Comparison of ENCODE assay signal across 29 cellular contexts in the genomic region with DNA sequence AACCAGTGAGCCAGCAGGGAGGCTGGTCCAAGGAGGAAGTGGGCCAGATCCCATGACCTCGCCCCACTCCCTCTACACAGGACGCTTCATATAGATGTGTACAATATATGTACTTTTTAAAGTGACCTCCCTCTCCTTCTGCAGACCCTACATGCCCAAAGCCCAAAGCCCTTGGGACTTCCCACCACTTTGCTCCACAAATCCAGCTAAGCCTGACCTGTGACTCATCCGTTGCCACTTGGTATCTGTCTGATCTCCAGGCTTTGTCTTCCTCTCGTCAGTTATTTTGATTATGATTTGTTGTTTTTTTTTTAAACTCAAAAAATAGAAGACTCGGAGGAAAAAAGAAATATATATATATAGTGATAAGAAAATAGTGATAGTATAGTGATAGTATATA.
"Had no signal": no experiment of that assay in that cellular context is flagged by ENCODE, and none has a peak within 500 bp of the region (broad histone marks: within the 10 kb centered on the region; RNA-seq: fewer than 3 reads in every experiment).

No MANE protein-coding gene starts in this region.

- H3K4me3 ChIP-seq: esophagus squamous epithelium, pancreas, prostate gland, testis, transverse colon had no signal

- H3K9me3 ChIP-seq: esophagus squamous epithelium, pancreas, prostate gland, testis, transverse colon had no signal

- FAIRE-seq: bronchial epithelial cell, colon, keratinocyte, pancreas, TTC549, urothelium cell line had no signal

- H3K36me3 ChIP-seq: esophagus squamous epithelium, pancreas, prostate gland, transverse colon had no signal

- ATAC-seq: activated naive CD4-positive, alpha-beta T cell treated with anti-CD3 and anti-CD28 coated beads, Interleukin-2, amount 50 U/mL, for 72 hours; activated T-cell treated with anti-CD3 and anti-CD28 coated beads, Interleukin-2, amount 50 U/mL, for 72 hours; left cardiac atrium; left ventricle myocardium superior; pancreas; stimulated activated naive CD8-positive, alpha-beta T cell treated with anti-CD3 and anti-CD28 coated beads, Interleukin-15, Interleukin-2, amounts not matched to agents 100 U/mL and 50 U/mL, for 24 hours had no signal

- H3K27me3 ChIP-seq: esophagus squamous epithelium, pancreas, testis, transverse colon had no signal

- H3K4me1 ChIP-seq: esophagus squamous epithelium, pancreas, prostate gland, testis, transverse colon had no signal

- H3K27ac ChIP-seq: epithelial cell of prostate, esophagus squamous epithelium, pancreas, prostate gland, testis, transverse colon, VCaP had no signal

- DNase-seq: activated CD4-positive, alpha-beta T cell treated with anti-CD3 and anti-CD28 coated beads for 4 hours; activated CD4-positive, alpha-beta T cell treated with anti-CD3 and anti-CD28 coated beads, Interleukin-2, amount 50 U/mL, for 4 hours; activated naive CD4-positive, alpha-beta T cell; activated T-cell treated with anti-CD3 and anti-CD28 coated beads for 4 hours; activated T-cell treated with anti-CD3 and anti-CD28 coated beads, Interleukin-2, amount 50 U/mL, for 72 hours; anterior cingulate cortex; dermis blood vessel endothelial cell; effector CD4-positive, alpha-beta T cell; esophagus squamous epithelium; foreskin melanocyte; left cardiac atrium; left ventricle myocardium superior; naive B cell; nucleus accumbens; retina; stimulated activated CD4-positive, alpha-beta T cell treated with anti-CD3 and anti-CD28 coated beads, Interleukin-4, amount 100 ng/mL, for 1 hour; stimulated activated naive CD8-positive, alpha-beta T cell treated with anti-CD3 and anti-CD28 coated beads, Interleukin-15, Interleukin-2, amounts not matched to agents 100 U/mL and 50 U/mL, for 24 hours; testis; transverse colon had no signal
